ENCODE assay signal across 1 cellular context in the genomic region with DNA sequence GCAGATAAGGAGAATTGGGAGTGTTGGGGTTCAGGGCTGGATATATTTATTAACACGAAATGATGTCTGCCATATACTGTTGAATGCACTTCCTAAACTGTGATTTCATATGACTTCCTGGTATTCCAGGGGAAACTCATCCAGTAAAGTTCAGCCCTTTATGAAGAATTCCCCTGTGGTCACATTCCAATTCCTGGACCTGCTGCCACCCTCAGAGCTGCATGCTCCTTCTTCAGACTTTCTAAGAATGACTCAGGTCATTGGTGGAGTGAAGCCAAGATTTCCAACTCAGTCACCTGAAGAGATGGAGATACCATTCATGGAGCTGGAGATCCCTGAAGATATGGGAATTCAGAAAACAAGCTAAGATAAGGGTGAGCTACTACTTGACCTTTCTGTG.
TF ChIP-seq lines count a peak whose summit lies in the region.

No MANE protein-coding gene starts in this region.

TF ChIP-seq in endothelial cell of umbilical vein, 7 proteins besides CTCF, POLR2A, EP300 and RAD21:
- TF ChIP-seq FOS (IDR thresholded peaks at IDR 0.05; ENCODE audit: borderline replicate concordance, insufficient read depth, low read length) (no peak), MYC (IDR thresholded peaks at IDR 0.05; ENCODE audit: low read depth, low read length) (no peak), POLR2AphosphoS5 (IDR thresholded peaks at IDR 0.05; ENCODE audit: insufficient read depth, low read depth, low read length) (no peak), GATA2 (IDR thresholded peaks at IDR 0.05; ENCODE audit: insufficient read depth, insufficient read length, low read depth, low read length) (no peak)
- TF ChIP-seq, protein P1, sequence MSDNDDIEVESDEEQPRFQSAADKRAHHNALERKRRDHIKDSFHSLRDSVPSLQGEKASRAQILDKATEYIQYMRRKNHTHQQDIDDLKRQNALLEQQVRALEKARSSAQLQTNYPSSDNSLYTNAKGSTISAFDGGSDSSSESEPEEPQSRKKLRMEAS (IDR thresholded peaks at IDR 0.05; ENCODE audit: insufficient read depth, insufficient read length), result no peak
